Comparison of ENCODE assay signal across 8 cellular contexts in genomic region chr6:31402324-31403282, GRCh38. TPM values are rescaled to one million over a fixed set of nuclear protein-coding genes. Genes with fewer than 3 reads are reported as not detected.
A peak's percentile ranks its signal among the peaks of the same experiment; 100 is the strongest.
DNase-seq lines count a peak whose midpoint lies in the region; ATAC-seq and TF ChIP-seq lines count a peak whose summit lies in the region.

No MANE protein-coding gene starts in this region.

- H3K4me1 Mint-ChIP-seq in endothelial cell (ENCODE audit: unreplicated experiment): peaks cover 35% of the 10 kb centered on the region
- peaks cover 52 to 70% of the 10 kb centered on the region in 2 donors for H3K4me1 Mint-ChIP-seq in natural killer cell treated with Interleukin-12 subunit alpha and Interleukin-12 subunit beta and Interleukin-15 and Interleukin-18, amount 100 ng/mL, for 72 hours (ENCODE audit: low read depth in 2 of 2)

- H3K27me3 Mint-ChIP-seq in endothelial cell (ENCODE audit: unreplicated experiment): peaks cover 10% of the 10 kb centered on the region
- H3K27me3 Mint-ChIP-seq in natural killer cell treated with Interleukin-12 subunit alpha and Interleukin-12 subunit beta and Interleukin-15 and Interleukin-18, amount 100 ng/mL, for 72 hours: no peaks in the 10 kb centered on the region

- peak; percentile 32 for DNase-seq in activated CD4-positive, alpha-beta T cell treated with anti-CD3 and anti-CD28 coated beads for 48 hours
- peak; percentile 15 for DNase-seq in endothelial cell (ENCODE audit: low spot score)
- no peak for DNase-seq in natural killer cell treated with Interleukin-12 subunit alpha and Interleukin-12 subunit beta and Interleukin-15 and Interleukin-18, amount 100 ng/mL, for 72 hours (ENCODE audit: low spot score)
- DNase-seq in NCI-H1436 treated with DMSO at 0.1 percent for 48 hours (lab: John Stamatoyannopoulos, UW): no peak
- DNase-seq in NCI-H69 (lab: John Stamatoyannopoulos, UW): no peak
- no peak for DNase-seq in putamen (ENCODE audit: low spot score)

- H3K27ac Mint-ChIP-seq in endothelial cell (ENCODE audit: unreplicated experiment): peak overlapping the region; percentile 77
- peak overlapping the region; percentile 18 to 43 for H3K27ac Mint-ChIP-seq in natural killer cell treated with Interleukin-12 subunit alpha and Interleukin-12 subunit beta and Interleukin-15 and Interleukin-18, amount 100 ng/mL, for 72 hours

- H3K4me3 Mint-ChIP-seq in endothelial cell (ENCODE audit: unreplicated experiment): peak overlapping the region; percentile 94
- peak overlapping the region; percentile 94 for H3K4me3 Mint-ChIP-seq in natural killer cell treated with Interleukin-12 subunit alpha and Interleukin-12 subunit beta and Interleukin-15 and Interleukin-18, amount 100 ng/mL, for 72 hours

- TF ChIP-seq CTCF in endothelial cell (IDR thresholded peaks at IDR 0.05; ENCODE audit: unreplicated experiment): no peak

- H3K36me3 Mint-ChIP-seq in endothelial cell (ENCODE audit: low read depth, unreplicated experiment): peaks cover 9% of the 10 kb centered on the region
- no peaks in the 10 kb centered on the region for H3K36me3 Mint-ChIP-seq in natural killer cell treated with Interleukin-12 subunit alpha and Interleukin-12 subunit beta and Interleukin-15 and Interleukin-18, amount 100 ng/mL, for 72 hours

- H3K9me3 Mint-ChIP-seq in endothelial cell (ENCODE audit: unreplicated experiment): no peaks in the 10 kb centered on the region
- no peaks in the 10 kb centered on the region for H3K9me3 Mint-ChIP-seq in natural killer cell treated with Interleukin-12 subunit alpha and Interleukin-12 subunit beta and Interleukin-15 and Interleukin-18, amount 100 ng/mL, for 72 hours

- ATAC-seq in GM18511 (IDR thresholded peaks at IDR 0.05; ENCODE audit: unreplicated experiment) (peak; percentile 17), HG03354 (IDR thresholded peaks at IDR 0.05; ENCODE audit: poor library complexity, severe bottlenecking, unreplicated experiment) (peak; percentile 23)
- ATAC-seq in natural killer cell treated with Interleukin-12 subunit alpha and Interleukin-12 subunit beta and Interleukin-15 and Interleukin-18, amount 100 ng/mL, for 72 hours: peak in 1 of 2 donors; percentile 4

RNA-seq across cellular contexts. Expression of gene MICA, which starts 0.8 kb away (rescaled TPM):
- 16.6 TPM for total RNA-seq in endothelial cell (ENCODE audit: unreplicated experiment)
- total RNA-seq in natural killer cell treated with Interleukin-12 subunit alpha and Interleukin-12 subunit beta and Interleukin-15 and Interleukin-18, amount 100 ng/mL, for 72 hours: 10 to 100 TPM; 14.2 to 16.9 TPM

RNA-seq across cellular contexts. Expression of gene HLA-B, which starts 45.6 kb away (rescaled TPM):
- total RNA-seq in endothelial cell (ENCODE audit: unreplicated experiment): 301 TPM
- 1,000 to 10,000 TPM; 3,852 to 7,384 TPM for total RNA-seq in natural killer cell treated with Interleukin-12 subunit alpha and Interleukin-12 subunit beta and Interleukin-15 and Interleukin-18, amount 100 ng/mL, for 72 hours

Comparison
In these comparisons a context has a peak if more than half of its experiments do, and no peak if none do; other contexts are left out.
1. DNase-seq: peak in activated CD4-positive, alpha-beta T cell treated with anti-CD3 and anti-CD28 coated beads for 48 hours (single experiment) and endothelial cell (single experiment); none in natural killer cell treated with Interleukin-12 subunit alpha and Interleukin-12 subunit beta and Interleukin-15 and Interleukin-18, amount 100 ng/mL, for 72 hours (single experiment), NCI-H1436 treated with DMSO at 0.1 percent for 48 hours (single experiment), NCI-H69 (single experiment) and putamen (single experiment).
2. RNA of gene HLA-B, which starts 45.6 kb away (total RNA-seq): 3,852 to 7,384 TPM in natural killer cell treated with Interleukin-12 subunit alpha and Interleukin-12 subunit beta and Interleukin-15 and Interleukin-18, amount 100 ng/mL, for 72 hours; 301 TPM in endothelial cell (single experiment); every median in the first group is over 10 times any median in the second.